2 cellular contexts compared by ENCODE assay signal in genomic region chr22:17945851-17946690, GRCh38.
TF ChIP-seq lines count a peak whose summit lies in the region.

No MANE protein-coding gene starts in this region.

TF ChIP-seq in HEK293, 187 proteins besides CTCF, POLR2A, EP300 and RAD21 (continued from another document):
- 0 out of 2 replicates have a peak, but pooled peaks have one; percentile 25 for TF ChIP-seq ZSCAN4 (tag by site-specific recombination; IDR thresholded peaks at IDR 0.05)
- TF ChIP-seq ZNF629 (tag by site-specific recombination; IDR thresholded peaks at IDR 0.05): 0 out of 2 replicates have a peak, but pooled peaks have one; percentile 35
- no peak for TF ChIP-seq ZNF426 (tag by site-specific recombination; IDR thresholded peaks at IDR 0.05)
TF ChIP-seq in HEK293: peak in this region for 3.

TF ChIP-seq in GM12878, 131 proteins besides CTCF, POLR2A, EP300 and RAD21 (continued from another document):
- TF ChIP-seq, protein P1, sequence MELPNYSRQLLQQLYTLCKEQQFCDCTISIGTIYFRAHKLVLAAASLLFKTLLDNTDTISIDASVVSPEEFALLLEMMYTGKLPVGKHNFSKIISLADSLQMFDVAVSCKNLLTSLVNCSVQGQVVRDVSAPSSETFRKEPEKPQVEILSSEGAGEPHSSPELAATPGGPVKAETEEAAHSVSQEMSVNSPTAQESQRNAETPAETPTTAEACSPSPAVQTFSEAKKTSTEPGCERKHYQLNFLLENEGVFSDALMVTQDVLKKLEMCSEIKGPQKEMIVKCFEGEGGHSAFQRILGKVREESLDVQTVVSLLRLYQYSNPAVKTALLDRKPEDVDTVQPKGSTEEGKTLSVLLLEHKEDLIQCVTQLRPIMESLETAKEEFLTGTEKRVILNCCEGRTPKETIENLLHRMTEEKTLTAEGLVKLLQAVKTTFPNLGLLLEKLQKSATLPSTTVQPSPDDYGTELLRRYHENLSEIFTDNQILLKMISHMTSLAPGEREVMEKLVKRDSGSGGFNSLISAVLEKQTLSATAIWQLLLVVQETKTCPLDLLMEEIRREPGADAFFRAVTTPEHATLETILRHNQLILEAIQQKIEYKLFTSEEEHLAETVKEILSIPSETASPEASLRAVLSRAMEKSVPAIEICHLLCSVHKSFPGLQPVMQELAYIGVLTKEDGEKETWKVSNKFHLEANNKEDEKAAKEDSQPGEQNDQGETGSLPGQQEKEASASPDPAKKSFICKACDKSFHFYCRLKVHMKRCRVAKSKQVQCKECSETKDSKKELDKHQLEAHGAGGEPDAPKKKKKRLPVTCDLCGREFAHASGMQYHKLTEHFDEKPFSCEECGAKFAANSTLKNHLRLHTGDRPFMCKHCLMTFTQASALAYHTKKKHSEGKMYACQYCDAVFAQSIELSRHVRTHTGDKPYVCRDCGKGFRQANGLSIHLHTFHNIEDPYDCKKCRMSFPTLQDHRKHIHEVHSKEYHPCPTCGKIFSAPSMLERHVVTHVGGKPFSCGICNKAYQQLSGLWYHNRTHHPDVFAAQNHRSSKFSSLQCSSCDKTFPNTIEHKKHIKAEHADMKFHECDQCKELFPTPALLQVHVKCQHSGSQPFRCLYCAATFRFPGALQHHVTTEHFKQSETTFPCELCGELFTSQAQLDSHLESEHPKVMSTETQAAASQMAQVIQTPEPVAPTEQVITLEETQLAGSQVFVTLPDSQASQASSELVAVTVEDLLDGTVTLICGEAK (IDR thresholded peaks at IDR 0.05; ENCODE audit: borderline replicate concordance): no peak
- no peak for TF ChIP-seq CREB1 (IDR thresholded peaks at IDR 0.05; ENCODE audit: low read depth)
- 0 out of 2 replicates have a peak, but pooled peaks have one; percentile 4 for TF ChIP-seq IRF4 (IDR thresholded peaks at IDR 0.05; ENCODE audit: low read depth, low read length)
- no peak for TF ChIP-seq MYB (IDR thresholded peaks at IDR 0.05; ENCODE audit: borderline replicate concordance, low read depth, low read length)
- TF ChIP-seq MYC (IDR thresholded peaks at IDR 0.05; ENCODE audit: insufficient read depth, insufficient read length, insufficient replicate concordance, low read length, severe bottlenecking): no peak
- 0 out of 2 replicates have a peak, but pooled peaks have one; percentile 19 for TF ChIP-seq TCF12 (IDR thresholded peaks at IDR 0.05; ENCODE audit: low read depth, low read length)
- TF ChIP-seq FOS (IDR thresholded peaks at IDR 0.05; ENCODE audit: borderline replicate concordance, extremely low read depth, insufficient read length): no peak
- TF ChIP-seq TBL1XR1 (IDR thresholded peaks at IDR 0.05; ENCODE audit: low read depth, low read length): no peak
- no peak for TF ChIP-seq CBX5 (IDR thresholded peaks at IDR 0.05; ENCODE audit: low read depth)
- no peak for TF ChIP-seq CUX1 (IDR thresholded peaks at IDR 0.05; ENCODE audit: insufficient replicate concordance, low read depth, low read length)
- no peak for TF ChIP-seq SMAD5 (IDR thresholded peaks at IDR 0.05; ENCODE audit: low read depth)
- TF ChIP-seq, protein P2, sequence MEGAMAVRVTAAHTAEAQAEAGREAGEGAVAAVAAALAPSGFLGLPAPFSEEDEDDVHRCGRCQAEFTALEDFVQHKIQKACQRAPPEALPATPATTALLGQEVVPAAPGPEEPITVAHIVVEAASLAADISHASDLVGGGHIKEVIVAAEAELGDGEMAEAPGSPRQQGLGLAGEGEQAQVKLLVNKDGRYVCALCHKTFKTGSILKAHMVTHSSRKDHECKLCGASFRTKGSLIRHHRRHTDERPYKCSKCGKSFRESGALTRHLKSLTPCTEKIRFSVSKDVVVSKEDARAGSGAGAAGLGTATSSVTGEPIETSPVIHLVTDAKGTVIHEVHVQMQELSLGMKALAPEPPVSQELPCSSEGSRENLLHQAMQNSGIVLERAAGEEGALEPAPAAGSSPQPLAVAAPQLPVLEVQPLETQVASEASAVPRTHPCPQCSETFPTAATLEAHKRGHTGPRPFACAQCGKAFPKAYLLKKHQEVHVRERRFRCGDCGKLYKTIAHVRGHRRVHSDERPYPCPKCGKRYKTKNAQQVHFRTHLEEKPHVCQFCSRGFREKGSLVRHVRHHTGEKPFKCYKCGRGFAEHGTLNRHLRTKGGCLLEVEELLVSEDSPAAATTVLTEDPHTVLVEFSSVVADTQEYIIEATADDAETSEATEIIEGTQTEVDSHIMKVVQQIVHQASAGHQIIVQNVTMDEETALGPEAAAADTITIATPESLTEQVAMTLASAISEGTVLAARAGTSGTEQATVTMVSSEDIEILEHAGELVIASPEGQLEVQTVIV (IDR thresholded peaks at IDR 0.05; ENCODE audit: borderline replicate concordance, partially characterized antibody): no peak
- no peak for TF ChIP-seq SMC3 (IDR thresholded peaks at IDR 0.05; ENCODE audit: borderline replicate concordance, low read length)
- no peak for TF ChIP-seq RFX5 (IDR thresholded peaks at IDR 0.05; ENCODE audit: low read depth, low read length)
- TF ChIP-seq, protein P3, sequence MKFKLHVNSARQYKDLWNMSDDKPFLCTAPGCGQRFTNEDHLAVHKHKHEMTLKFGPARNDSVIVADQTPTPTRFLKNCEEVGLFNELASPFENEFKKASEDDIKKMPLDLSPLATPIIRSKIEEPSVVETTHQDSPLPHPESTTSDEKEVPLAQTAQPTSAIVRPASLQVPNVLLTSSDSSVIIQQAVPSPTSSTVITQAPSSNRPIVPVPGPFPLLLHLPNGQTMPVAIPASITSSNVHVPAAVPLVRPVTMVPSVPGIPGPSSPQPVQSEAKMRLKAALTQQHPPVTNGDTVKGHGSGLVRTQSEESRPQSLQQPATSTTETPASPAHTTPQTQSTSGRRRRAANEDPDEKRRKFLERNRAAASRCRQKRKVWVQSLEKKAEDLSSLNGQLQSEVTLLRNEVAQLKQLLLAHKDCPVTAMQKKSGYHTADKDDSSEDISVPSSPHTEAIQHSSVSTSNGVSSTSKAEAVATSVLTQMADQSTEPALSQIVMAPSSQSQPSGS (IDR thresholded peaks at IDR 0.05; ENCODE audit: low read length): peak; percentile 46; the same call in 1 of the 2 replicates
- no peak for TF ChIP-seq CBFB (IDR thresholded peaks at IDR 0.05; ENCODE audit: low read depth)
- TF ChIP-seq, protein P4, sequence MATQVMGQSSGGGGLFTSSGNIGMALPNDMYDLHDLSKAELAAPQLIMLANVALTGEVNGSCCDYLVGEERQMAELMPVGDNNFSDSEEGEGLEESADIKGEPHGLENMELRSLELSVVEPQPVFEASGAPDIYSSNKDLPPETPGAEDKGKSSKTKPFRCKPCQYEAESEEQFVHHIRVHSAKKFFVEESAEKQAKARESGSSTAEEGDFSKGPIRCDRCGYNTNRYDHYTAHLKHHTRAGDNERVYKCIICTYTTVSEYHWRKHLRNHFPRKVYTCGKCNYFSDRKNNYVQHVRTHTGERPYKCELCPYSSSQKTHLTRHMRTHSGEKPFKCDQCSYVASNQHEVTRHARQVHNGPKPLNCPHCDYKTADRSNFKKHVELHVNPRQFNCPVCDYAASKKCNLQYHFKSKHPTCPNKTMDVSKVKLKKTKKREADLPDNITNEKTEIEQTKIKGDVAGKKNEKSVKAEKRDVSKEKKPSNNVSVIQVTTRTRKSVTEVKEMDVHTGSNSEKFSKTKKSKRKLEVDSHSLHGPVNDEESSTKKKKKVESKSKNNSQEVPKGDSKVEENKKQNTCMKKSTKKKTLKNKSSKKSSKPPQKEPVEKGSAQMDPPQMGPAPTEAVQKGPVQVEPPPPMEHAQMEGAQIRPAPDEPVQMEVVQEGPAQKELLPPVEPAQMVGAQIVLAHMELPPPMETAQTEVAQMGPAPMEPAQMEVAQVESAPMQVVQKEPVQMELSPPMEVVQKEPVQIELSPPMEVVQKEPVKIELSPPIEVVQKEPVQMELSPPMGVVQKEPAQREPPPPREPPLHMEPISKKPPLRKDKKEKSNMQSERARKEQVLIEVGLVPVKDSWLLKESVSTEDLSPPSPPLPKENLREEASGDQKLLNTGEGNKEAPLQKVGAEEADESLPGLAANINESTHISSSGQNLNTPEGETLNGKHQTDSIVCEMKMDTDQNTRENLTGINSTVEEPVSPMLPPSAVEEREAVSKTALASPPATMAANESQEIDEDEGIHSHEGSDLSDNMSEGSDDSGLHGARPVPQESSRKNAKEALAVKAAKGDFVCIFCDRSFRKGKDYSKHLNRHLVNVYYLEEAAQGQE (IDR thresholded peaks at IDR 0.05; ENCODE audit: low read depth, low read length): no peak
- TF ChIP-seq, protein P5, sequence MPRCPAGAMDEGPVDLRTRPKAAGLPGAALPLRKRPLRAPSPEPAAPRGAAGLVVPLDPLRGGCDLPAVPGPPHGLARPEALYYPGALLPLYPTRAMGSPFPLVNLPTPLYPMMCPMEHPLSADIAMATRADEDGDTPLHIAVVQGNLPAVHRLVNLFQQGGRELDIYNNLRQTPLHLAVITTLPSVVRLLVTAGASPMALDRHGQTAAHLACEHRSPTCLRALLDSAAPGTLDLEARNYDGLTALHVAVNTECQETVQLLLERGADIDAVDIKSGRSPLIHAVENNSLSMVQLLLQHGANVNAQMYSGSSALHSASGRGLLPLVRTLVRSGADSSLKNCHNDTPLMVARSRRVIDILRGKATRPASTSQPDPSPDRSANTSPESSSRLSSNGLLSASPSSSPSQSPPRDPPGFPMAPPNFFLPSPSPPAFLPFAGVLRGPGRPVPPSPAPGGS (IDR thresholded peaks at IDR 0.05; ENCODE audit: borderline replicate concordance, insufficient read depth, low read depth, low read length, poor library complexity, severe bottlenecking): peak; percentile 55
- TF ChIP-seq, protein P6, sequence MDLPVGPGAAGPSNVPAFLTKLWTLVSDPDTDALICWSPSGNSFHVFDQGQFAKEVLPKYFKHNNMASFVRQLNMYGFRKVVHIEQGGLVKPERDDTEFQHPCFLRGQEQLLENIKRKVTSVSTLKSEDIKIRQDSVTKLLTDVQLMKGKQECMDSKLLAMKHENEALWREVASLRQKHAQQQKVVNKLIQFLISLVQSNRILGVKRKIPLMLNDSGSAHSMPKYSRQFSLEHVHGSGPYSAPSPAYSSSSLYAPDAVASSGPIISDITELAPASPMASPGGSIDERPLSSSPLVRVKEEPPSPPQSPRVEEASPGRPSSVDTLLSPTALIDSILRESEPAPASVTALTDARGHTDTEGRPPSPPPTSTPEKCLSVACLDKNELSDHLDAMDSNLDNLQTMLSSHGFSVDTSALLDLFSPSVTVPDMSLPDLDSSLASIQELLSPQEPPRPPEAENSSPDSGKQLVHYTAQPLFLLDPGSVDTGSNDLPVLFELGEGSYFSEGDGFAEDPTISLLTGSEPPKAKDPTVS (IDR thresholded peaks at IDR 0.05; ENCODE audit: low read depth, low read length): no peak
- TF ChIP-seq JUNB (IDR thresholded peaks at IDR 0.05): 0 out of 2 replicates have a peak, but pooled peaks have one; percentile 17
- peak in 1 of 2 experiments; percentile 41; a peak in 1 of 4 replicates for TF ChIP-seq BHLHE40 (IDR thresholded peaks at IDR 0.05; ENCODE audit: borderline replicate concordance in 1 of 2, low read depth in 2 of 2, low read length in 1 of 2)
- TF ChIP-seq, protein P7, sequence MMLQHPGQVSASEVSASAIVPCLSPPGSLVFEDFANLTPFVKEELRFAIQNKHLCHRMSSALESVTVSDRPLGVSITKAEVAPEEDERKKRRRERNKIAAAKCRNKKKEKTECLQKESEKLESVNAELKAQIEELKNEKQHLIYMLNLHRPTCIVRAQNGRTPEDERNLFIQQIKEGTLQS (IDR thresholded peaks at IDR 0.05; ENCODE audit: borderline replicate concordance, extremely low read depth, low read depth, low read length): no peak
- no peak for TF ChIP-seq LARP7 (IDR thresholded peaks at IDR 0.05)
- 0 out of 2 replicates have a peak, but pooled peaks have one; percentile 24 for TF ChIP-seq EED (IDR thresholded peaks at IDR 0.05; ENCODE audit: low read depth)
- TF ChIP-seq WRNIP1 (IDR thresholded peaks at IDR 0.05; ENCODE audit: borderline replicate concordance, low read depth, low read length): no peak
- no peak for TF ChIP-seq CEBPB (IDR thresholded peaks at IDR 0.05; ENCODE audit: borderline replicate concordance in 1 of 2, low read depth in 2 of 2, low read length in 2 of 2)
- TF ChIP-seq FOXM1 (IDR thresholded peaks at IDR 0.05; ENCODE audit: low read depth, low read length): no peak
- no peak for TF ChIP-seq GATAD2B (conservative IDR thresholded peaks at IDR 0.05; ENCODE audit: low read depth)
- TF ChIP-seq NFIC (IDR thresholded peaks at IDR 0.05; ENCODE audit: low read depth, low read length): peak; percentile 35; the same call in 1 of the 2 replicates
- TF ChIP-seq GABPA (IDR thresholded peaks at IDR 0.05; ENCODE audit: low read depth): no peak
- TF ChIP-seq SIN3A (IDR thresholded peaks at IDR 0.05; ENCODE audit: low read depth, low read length): no peak
- no peak for TF ChIP-seq RAD51 (IDR thresholded peaks at IDR 0.05)
- peak; percentile 26; the same call in 1 of the 2 replicates for TF ChIP-seq RUNX3 (IDR thresholded peaks at IDR 0.05; ENCODE audit: low read length)
- TF ChIP-seq BRCA1 (IDR thresholded peaks at IDR 0.05; ENCODE audit: low read depth, low read length): no peak
- no peak for TF ChIP-seq SREBF2 (IDR thresholded peaks at IDR 0.05; ENCODE audit: low read length)
- TF ChIP-seq PAX8 (IDR thresholded peaks at IDR 0.05): no peak
- no peak for TF ChIP-seq SREBF1 (IDR thresholded peaks at IDR 0.05; ENCODE audit: low read length)
